ENCODE assay signal across 1 cellular context in genomic region chr1:145892486-145893087, GRCh38.
TF ChIP-seq lines count a peak whose summit lies in the region.

No MANE protein-coding gene starts in this region.

TF ChIP-seq in HCT116, 20 proteins besides CTCF, POLR2A, EP300 and RAD21 (continued from another document):
- TF ChIP-seq REST (IDR thresholded peaks at IDR 0.05; ENCODE audit: low read depth) (no peak), ZNF274 (IDR thresholded peaks at IDR 0.05; ENCODE audit: low read depth, low read length) (no peak), SRF (IDR thresholded peaks at IDR 0.05; ENCODE audit: low read depth) (no peak), ELF1 (IDR thresholded peaks at IDR 0.05; ENCODE audit: borderline replicate concordance, low read depth) (no peak), MAX (IDR thresholded peaks at IDR 0.05) (no peak), SP1 (IDR thresholded peaks at IDR 0.05; ENCODE audit: low read depth) (no peak), CBX3 (IDR thresholded peaks at IDR 0.05; ENCODE audit: low read depth) (no peak), YY1 (IDR thresholded peaks at IDR 0.05; ENCODE audit: extremely low read depth, insufficient replicate concordance, low read depth, low read length) (no peak), POLR2AphosphoS5 (IDR thresholded peaks at IDR 0.05; ENCODE audit: low read depth, low read length) (no peak)
